ENCODE assay signal across 23 cellular contexts in genomic region chr17:77973953-77974352, GRCh38.
"Had no signal": no experiment of that assay in that cellular context is flagged by ENCODE, and none has a peak within 500 bp of the region (broad histone marks: within the 10 kb centered on the region; RNA-seq: fewer than 3 reads in every experiment).

No MANE protein-coding gene starts in this region.

- FAIRE-seq: RCC 7860 had no signal

- H3K4me3 ChIP-seq: MG63, SJSA1, SK-N-MC had no signal

- H3K27me3 Mint-ChIP-seq: IgD-negative memory B cell had no signal

- H3K4me3 Mint-ChIP-seq: IgD-negative memory B cell had no signal

- H3K36me3 Mint-ChIP-seq: IgD-negative memory B cell had no signal

- H3K27me3 ChIP-seq: SJSA1 had no signal

- H3K9me3 ChIP-seq: MG63, SJSA1 had no signal

- H3K27ac Mint-ChIP-seq: IgD-negative memory B cell had no signal

- DNase-seq: Karpas-422, KBM-7, MG63, NCI-H1092, NCI-H1105 treated with DMSO at 0.1 percent for 48 hours, NCI-H1417 treated with DMSO at 0.1 percent for 48 hours, NCI-H146, NCI-H1694 treated with DMSO at 0.1 percent for 48 hours, NCI-H1930, NCI-H2081, NCI-H2107, NCI-H2227 treated with DMSO at 0.1 percent for 48 hours, NCI-H510A, NCI-H524 treated with DMSO at 0.1 percent for 48 hours, NCI-H69, NCI-H774, Right ventricle myocardium superior, RPMI8226, SIG-M5 had no signal

- H3K4me1 ChIP-seq: SJSA1 had no signal

- H3K36me3 ChIP-seq: MG63, SJSA1 had no signal

- H3K9me3 Mint-ChIP-seq: IgD-negative memory B cell had no signal

- H3K27ac ChIP-seq: SJSA1, SK-N-MC had no signal
